Comparison of ENCODE assay signal across 8 cellular contexts in the genomic region with DNA sequence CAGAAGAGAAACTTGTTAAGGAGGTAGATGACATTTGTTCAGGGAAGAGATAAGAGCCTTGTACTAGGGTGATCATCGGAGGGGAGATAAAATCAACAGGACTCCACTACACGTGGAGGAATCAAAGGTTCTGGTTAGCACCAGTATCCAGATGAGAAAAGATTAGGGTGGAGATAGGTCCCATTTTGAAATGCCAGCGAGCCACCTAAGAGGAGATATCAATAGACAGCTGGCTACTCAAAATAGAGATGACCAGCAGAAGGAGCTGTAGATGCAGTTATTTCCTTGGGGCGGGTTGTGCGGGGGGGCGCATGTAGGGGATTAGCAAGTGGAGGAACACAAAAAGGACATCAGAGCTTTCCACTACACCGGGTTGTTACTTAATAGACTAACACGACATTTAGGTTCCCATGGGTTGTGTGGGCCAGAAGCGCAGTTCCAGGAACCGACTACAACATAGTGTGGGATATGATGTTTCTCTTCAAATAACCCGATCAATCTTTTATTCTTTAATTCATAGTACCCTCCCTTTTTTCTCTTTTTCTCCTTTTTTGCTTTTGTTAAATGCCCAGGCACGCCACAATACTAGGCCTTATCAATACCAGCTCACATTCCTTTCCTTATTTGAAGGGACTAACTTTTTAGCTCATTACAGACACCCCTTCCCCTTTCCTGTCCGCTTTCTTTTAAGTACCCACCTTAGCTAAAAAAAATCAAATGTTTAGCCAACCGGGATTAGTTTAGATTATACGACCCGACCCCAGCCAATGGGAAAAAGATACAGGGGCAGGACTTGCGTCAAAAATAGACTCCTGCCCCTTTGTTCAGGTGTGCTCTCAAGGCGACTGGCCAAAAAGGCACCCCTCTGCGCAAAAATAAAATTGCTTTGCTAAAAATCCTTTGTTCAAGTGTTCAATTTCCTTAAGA. TPM values are rescaled to one million over a fixed set of nuclear protein-coding genes. Genes with fewer than 3 reads are reported as not detected.
DNase-seq lines count a peak whose midpoint lies in the region; ATAC-seq, FAIRE-seq and TF ChIP-seq lines count a peak whose summit lies in the region.

No MANE protein-coding gene starts in this region.

- peaks cover 30% of the 10 kb centered on the region for H3K79me2 ChIP-seq in PC-3 (ENCODE audit: low read length)
- H3K79me2 ChIP-seq in mammary epithelial cell (ENCODE audit: insufficient read depth, low read length) = peaks cover 30% of the 10 kb centered on the region

- H4K20me1 ChIP-seq in PC-3 (ENCODE audit: low read length) (0 out of 2 replicates have a peak, but pooled peaks cover 3% of the 10 kb centered on the region), mammary epithelial cell (ENCODE audit: insufficient read depth, low read length) (no peaks in the 10 kb centered on the region)

- no peaks in the 10 kb centered on the region for H3K9me3 ChIP-seq in PC-3 (ENCODE audit: low read length)
- no peaks in the 10 kb centered on the region for H3K9me3 ChIP-seq in mammary epithelial cell (replicated peaks; ENCODE audit: insufficient read depth, low read length)
- no peaks in the 10 kb centered on the region for H3K9me3 ChIP-seq in kidney (ENCODE audit: control insufficient read depth in 1 of 2, low read length in 2 of 2)

- no peaks in the 10 kb centered on the region for H3K9me3 Mint-ChIP-seq in stimulated activated naive CD8-positive, alpha-beta T cell treated with anti-CD3 and anti-CD28 coated beads, Interleukin-15, Interleukin-2, amounts not matched to agents 100 ng/mL and 50 ng/mL, for 24 hours

- H3K36me3 ChIP-seq in PC-3 (ENCODE audit: low read depth, low read length) (no peaks in the 10 kb centered on the region), mammary epithelial cell (ENCODE audit: insufficient read depth, low read length) (no peaks in the 10 kb centered on the region), kidney (ENCODE audit: control insufficient read depth in 1 of 2, insufficient read depth in 2 of 2, low read length in 2 of 2) (no peaks in the 10 kb centered on the region)

- TF ChIP-seq CTCF in PC-3 (conservative IDR thresholded peaks at IDR 0.05; ENCODE audit: low read depth, low read length) (peak; percentile 36; the same call in 1 of the 2 replicates), mammary epithelial cell (conservative IDR thresholded peaks at IDR 0.05 in 1 of 2, IDR thresholded peaks at IDR 0.05 in 1 of 2; ENCODE audit: extremely low read depth in 1 of 2, insufficient read depth in 1 of 2, low read depth in 1 of 2, low read length in 2 of 2) (peak; percentile 33 to 55), kidney (IDR thresholded peaks at IDR 0.05; ENCODE audit: borderline replicate concordance, extremely low read depth, insufficient read depth) (no peak)

- H3K27me3 ChIP-seq in PC-3 (ENCODE audit: low read length) (no peaks in the 10 kb centered on the region), mammary epithelial cell (ENCODE audit: insufficient read depth, low read length) (no peaks in the 10 kb centered on the region)

- H3K9me2 ChIP-seq in PC-3 (replicated peaks; ENCODE audit: low read length) = no peaks in the 10 kb centered on the region

- H3K27ac ChIP-seq in PC-3 (ENCODE audit: low read length) (peak overlapping the region; percentile 95), mammary epithelial cell (ENCODE audit: insufficient read depth, low read depth, low read length) (peak overlapping the region; percentile 87), kidney (ENCODE audit: low read depth in 2 of 2, low read length in 2 of 2) (peak overlapping the region; percentile 75 to 93)

- H3K4me1 Mint-ChIP-seq in stimulated activated naive CD8-positive, alpha-beta T cell treated with anti-CD3 and anti-CD28 coated beads, Interleukin-15, Interleukin-2, amounts not matched to agents 100 ng/mL and 50 ng/mL, for 24 hours (ENCODE audit: low read depth) = peaks cover 29% of the 10 kb centered on the region

- H2AFZ ChIP-seq in PC-3 (ENCODE audit: low read length) (peak overlapping the region; percentile 90), mammary epithelial cell (ENCODE audit: low read depth, low read length) (peak overlapping the region; percentile 91)

- CTCF ChIA-PET in PC-3 (lab: Charles Lee) (interaction anchor here (0.7 to 1.0 kb wide), 2 partner anchors 13 to 252 kb away, joined by 3 read pairs; no protein-coding TSS in a partner anchor), mammary epithelial cell (lab: Charles Lee; ENCODE audit: low non-redundant PET) (interaction anchor here (0.5 to 1.1 kb wide), 6 partner anchors 16 to 926 kb away, joined by 3 to 18 read pairs (median 6); no protein-coding TSS in a partner anchor)

- H3K4me2 ChIP-seq in PC-3 (ENCODE audit: low read length) (peak overlapping the region; percentile 87), mammary epithelial cell (ENCODE audit: insufficient read depth, low read depth, low read length) (peak overlapping the region; percentile 84)

- H3K9ac ChIP-seq in PC-3 (ENCODE audit: low read length) (peak overlapping the region; percentile 80), mammary epithelial cell (ENCODE audit: insufficient read depth, low read length) (peak overlapping the region; percentile 83), kidney (ENCODE audit: low read length in 2 of 2) (peak overlapping the region; percentile 4 to 14)

- H3K4me1 ChIP-seq in PC-3 (ENCODE audit: insufficient read depth, low read length) (peaks cover 24% of the 10 kb centered on the region), mammary epithelial cell (ENCODE audit: insufficient read depth, low read length) (peaks cover 17% of the 10 kb centered on the region), kidney (ENCODE audit: control insufficient read depth in 1 of 2, insufficient read depth in 1 of 2, low read depth in 1 of 2, low read length in 2 of 2) (peaks cover 6% of the 10 kb centered on the region in 2 donors)

- in situ Hi-C loops in mammary epithelial cell (cut with MboI; ENCODE audit: low sequenced_read_pairs in 2 of 2) = loop anchor here in 1 of 2 donors (25.0 kb wide), 1 partner anchor 271 kb away; no protein-coding TSS in a partner anchor

- peaks cover 11% of the 10 kb centered on the region for H3K36me3 Mint-ChIP-seq in stimulated activated naive CD8-positive, alpha-beta T cell treated with anti-CD3 and anti-CD28 coated beads, Interleukin-15, Interleukin-2, amounts not matched to agents 100 ng/mL and 50 ng/mL, for 24 hours (ENCODE audit: low read depth)

- peak overlapping the region; percentile 90 for H3K4me3 Mint-ChIP-seq in stimulated activated naive CD8-positive, alpha-beta T cell treated with anti-CD3 and anti-CD28 coated beads, Interleukin-15, Interleukin-2, amounts not matched to agents 100 ng/mL and 50 ng/mL, for 24 hours

- intact Hi-C loops in PC-3 (cut with micrococcal nuclease) (loop anchor here (1.0 to 5.0 kb wide), 5 partner anchors 54 to 299 kb away; partner anchors contain the start of genes CPEB3, HHEX and MARCHF5), mammary epithelial cell (cut with micrococcal nuclease) (loop anchor here (1.0 to 10.0 kb wide), 5 partner anchors 18 to 289 kb away; partner anchors contain the start of gene EXOC6), kidney (cut with DNase I) (no loop called here)

- no peak for FAIRE-seq in kidney (lab: Jason Lieb, UNC)

- H3F3A ChIP-seq in PC-3 (ENCODE audit: low read length, unreplicated experiment) = no peaks in the 10 kb centered on the region

- dilution Hi-C loops in mammary epithelial cell (cut with HindIII; ENCODE audit: low sequenced_read_pairs) = no loop called here

- WGBS in mammary epithelial cell (ENCODE audit: low coverage, missing lambda C conversion rate) = 21% methylated on average over 16 of the region's 19 CpGs

- H3K27me3 Mint-ChIP-seq in stimulated activated naive CD8-positive, alpha-beta T cell treated with anti-CD3 and anti-CD28 coated beads, Interleukin-15, Interleukin-2, amounts not matched to agents 100 ng/mL and 50 ng/mL, for 24 hours = no peaks in the 10 kb centered on the region

- peak; percentile 39 for DNase-seq in CD1c-positive myeloid dendritic cell (ENCODE audit: extremely low spot score)
- DNase-seq in PC-3 = peak; percentile 19
- DNase-seq in mammary epithelial cell = no peak
- DNase-seq in kidney = no peak
- no peak for DNase-seq in DMS79 (lab: John Stamatoyannopoulos, UW)

- ATAC-seq in GM18868 (IDR thresholded peaks at IDR 0.05; ENCODE audit: unreplicated experiment) = peak; percentile 7
- peak; percentile 5 for ATAC-seq in HG03196 (IDR thresholded peaks at IDR 0.05; ENCODE audit: unreplicated experiment)
- ATAC-seq in PC-3 = peak; percentile 16

- peak overlapping the region; percentile 91 for H3K27ac Mint-ChIP-seq in stimulated activated naive CD8-positive, alpha-beta T cell treated with anti-CD3 and anti-CD28 coated beads, Interleukin-15, Interleukin-2, amounts not matched to agents 100 ng/mL and 50 ng/mL, for 24 hours

- BruUV-seq in PC-3 (replicated peaks; lab: Mats Ljungman, UMichigan) = TSS peak; percentile 81
- BruUV-seq in mammary epithelial cell (replicated peaks; lab: Mats Ljungman, UMichigan) = TSS peak; percentile 76

- H3K4me3 ChIP-seq in PC-3 (ENCODE audit: low read length) (peak overlapping the region; percentile 59; the same call in 1 of the 2 replicates), mammary epithelial cell (replicated peaks in 1 of 3; ENCODE audit: insufficient read depth in 1 of 3, low read depth in 2 of 3, low read length in 3 of 3) (peak overlapping the region; percentile 43 to 94 (median 62)), kidney (ENCODE audit: low read length in 2 of 2) (peak overlapping the region; percentile 69 to 79)

- POLR2A ChIA-PET in PC-3 (lab: Charles Lee; ENCODE audit: unreplicated experiment) = no interaction called here

RNA-seq across cellular contexts. Expression of gene KIF11, which starts 2.0 kb away (rescaled TPM):
- total RNA-seq in PC-3 (2014; rRNA removed) = 25.5 and 26.2 TPM in 2 replicates
- total RNA-seq in mammary epithelial cell = 10 to 100 TPM in 1 of 2 donors, 1 to 10 TPM in 1; 2.7 to 22.4 TPM
- 9.4 TPM for polyA plus RNA-seq in mammary epithelial cell
- polyA minus RNA-seq in mammary epithelial cell = 8.4 TPM
- total RNA-seq in kidney = 1.6 TPM
- polyA plus RNA-seq in kidney (ENCODE audit: insufficient read depth, low read depth, low replicate concordance) = 0.39 TPM

RNA-seq across cellular contexts. Expression of gene IDE, which starts 17.0 kb away (rescaled TPM):
- total RNA-seq in PC-3 (2014; rRNA removed) (23.4 and 28.7 TPM in 2 replicates), mammary epithelial cell (10 to 100 TPM; 27.8 to 37.8 TPM), kidney (40.5 TPM)
- polyA plus RNA-seq in mammary epithelial cell (13.1 TPM), kidney (ENCODE audit: insufficient read depth, low read depth, low replicate concordance) (8.6 TPM)
- 78.4 TPM for polyA minus RNA-seq in mammary epithelial cell

Comparison
In these comparisons a context has a peak if more than half of its experiments do, and no peak if none do; other contexts are left out.
1. DNase-seq: peak in CD1c-positive myeloid dendritic cell (single experiment) and PC-3 (single experiment); none in mammary epithelial cell (single experiment), kidney (single experiment) and DMS79 (single experiment).
2. H3K9ac ChIP-seq: peak in every context shown above with its lines; median percentile 83 in mammary epithelial cell; 80 in PC-3; 9 in kidney.
3. Peak in every context shown above with its lines, with median percentiles within 50 percentile points of each other: ATAC-seq, H3K27ac ChIP-seq and H3K4me3 ChIP-seq.